ENCODE assay signal across 9 cellular contexts in the genomic region with DNA sequence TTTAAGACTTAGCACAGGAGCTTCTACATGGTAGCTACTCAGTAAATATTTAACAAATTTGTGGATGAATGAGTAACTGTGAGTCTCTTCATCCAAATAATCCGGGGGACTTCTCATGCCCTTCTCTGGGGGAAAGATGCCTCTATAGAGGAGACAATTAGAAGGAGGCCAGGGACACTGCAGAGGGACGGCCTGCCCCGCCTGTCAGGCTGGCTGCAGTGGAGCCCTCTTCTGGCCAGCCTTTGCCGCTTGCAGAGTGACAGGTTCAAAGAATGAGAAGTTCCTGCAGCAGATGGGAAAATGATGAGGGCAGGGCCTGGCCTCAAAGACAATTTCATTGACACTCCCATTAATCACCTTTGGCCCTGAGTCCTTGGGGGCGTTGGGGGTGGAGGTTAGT.
DNase-seq lines count a peak whose midpoint lies in the region; ATAC-seq and TF ChIP-seq lines count a peak whose summit lies in the region.
"Had no signal": no experiment of that assay in that cellular context is flagged by ENCODE, and none has a peak within 500 bp of the region (broad histone marks: within the 10 kb centered on the region; RNA-seq: fewer than 3 reads in every experiment).

No MANE protein-coding gene starts in this region.

- ATAC-seq in Right ventricle myocardium inferior (peak; percentile 47), HG02642 (IDR thresholded peaks at IDR 0.05; ENCODE audit: poor library complexity, unreplicated experiment) (no peak)

- no peak overlapping the region for H3K27ac ChIP-seq in right atrium auricular region

- peak; percentile 69 for DNase-seq in Right ventricle myocardium inferior (ENCODE audit: missing footprints)
- DNase-seq in right atrium auricular region (ENCODE audit: low spot score) = no peak
- DNase-seq in SK-N-DZ (ENCODE audit: low spot score) = peak; percentile 36
- DNase-seq in endothelial cell (ENCODE audit: low spot score) = peak; percentile 68
- DNase-seq in posterior cingulate gyrus = peak in 6 of 10 donors; percentile 26 to 91 (median 40)
- no peak for DNase-seq in GF-D8 (lab: John Stamatoyannopoulos, UW)
- no peak for DNase-seq in dermis blood vessel endothelial cell

- H3K4me1 Mint-ChIP-seq in endothelial cell (ENCODE audit: unreplicated experiment) = no peaks in the 10 kb centered on the region
- H3K4me1 Mint-ChIP-seq: memory B cell had no signal

- intact Hi-C loops in Right ventricle myocardium inferior (cut with DNase I) = loop anchor here (5.0 kb wide), 2 partner anchors 96 to 341 kb away; a partner anchor contains a TSS
- intact Hi-C loops in posterior cingulate gyrus (cut with DNase I) = no loop called here

- no peaks in the 10 kb centered on the region for H3K27me3 ChIP-seq in right atrium auricular region

- H3K9me3 ChIP-seq in right atrium auricular region = no peaks in the 10 kb centered on the region

- H3K27me3 Mint-ChIP-seq in endothelial cell (ENCODE audit: unreplicated experiment) = peaks cover 4% of the 10 kb centered on the region

- no peaks in the 10 kb centered on the region for H3K36me3 Mint-ChIP-seq in endothelial cell (ENCODE audit: low read depth, unreplicated experiment)
- H3K36me3 Mint-ChIP-seq: memory B cell had no signal

- H3K4me3 Mint-ChIP-seq in endothelial cell (ENCODE audit: unreplicated experiment) = no peak overlapping the region
- H3K4me3 Mint-ChIP-seq: memory B cell had no signal

- H3K4me1 ChIP-seq in right atrium auricular region = peaks cover 0 to 8% of the 10 kb centered on the region in 2 donors

- H3K9me3 Mint-ChIP-seq in endothelial cell (ENCODE audit: unreplicated experiment) = no peaks in the 10 kb centered on the region
- H3K9me3 Mint-ChIP-seq: memory B cell had no signal

- H3K27ac Mint-ChIP-seq in endothelial cell (ENCODE audit: unreplicated experiment) = no peak overlapping the region
- H3K27ac Mint-ChIP-seq: memory B cell had no signal

- peak in 1 of 2 donors; percentile 61 for TF ChIP-seq CTCF in right atrium auricular region (IDR thresholded peaks at IDR 0.05)
- TF ChIP-seq CTCF in endothelial cell (IDR thresholded peaks at IDR 0.05; ENCODE audit: unreplicated experiment) = peak; percentile 46

- no peak overlapping the region for H3K4me3 ChIP-seq in right atrium auricular region

- H3K36me3 ChIP-seq in right atrium auricular region = no peaks in the 10 kb centered on the region

Comparison
In these comparisons a context has a peak if more than half of its experiments do, and no peak if none do; other contexts are left out.
1. DNase-seq: peak in Right ventricle myocardium inferior (single experiment), SK-N-DZ (single experiment), endothelial cell (single experiment) and posterior cingulate gyrus (6 of 10); none in right atrium auricular region (single experiment), GF-D8 (single experiment) and dermis blood vessel endothelial cell (single experiment).